ENCODE assay signal across 8 cellular contexts in genomic region chr14:64294672-64295413, GRCh38. TPM values are rescaled to one million over a fixed set of nuclear protein-coding genes. Genes with fewer than 3 reads are reported as not detected.
DNase-seq lines count a peak whose midpoint lies in the region; TF ChIP-seq lines count a peak whose summit lies in the region.

No MANE protein-coding gene starts in this region.

- no peaks in the 10 kb centered on the region for H3F3A ChIP-seq in GM23248 (ENCODE audit: insufficient read depth)

- peak; percentile 13 for DNase-seq in G401 (ENCODE audit: low spot score)
- DNase-seq in GM23248: peak; percentile 63
- peak; percentile 75 for DNase-seq in T-helper 2 cell treated with Interferon-gamma antibody and Interleukin-4, amounts not matched to agents 5 μg/mL and 100 μg/mL, for 36 hours (ENCODE audit: low spot score)
- DNase-seq in ascending aorta (ENCODE audit: low spot score in 2 of 2): peak in 1 of 2 donors; percentile 66
- no peak for DNase-seq in iPS DF 6.9 (ENCODE audit: low read depth, low spot score)
- DNase-seq in putamen (ENCODE audit: low spot score): no peak

- peaks cover 12% of the 10 kb centered on the region for H3K4me1 ChIP-seq in GM23248 (ENCODE audit: insufficient read depth)
- H3K4me1 ChIP-seq in ascending aorta: peaks cover 6 to 11% of the 10 kb centered on the region in 2 donors
- H3K4me1 ChIP-seq in iPS DF 6.9 (ENCODE audit: control insufficient read depth, insufficient read depth, low read length): no peaks in the 10 kb centered on the region

- H2AFZ ChIP-seq in GM23248: peak overlapping the region; percentile 58; the same call in 1 of the 2 replicates

- peaks cover 43% of the 10 kb centered on the region for H3K27me3 Mint-ChIP-seq in T-helper 2 cell treated with Interferon-gamma antibody and Interleukin-4, amounts not matched to agents 5 μg/mL and 100 μg/mL, for 36 hours (ENCODE audit: low read depth)

- intact Hi-C loops in ascending aorta (cut with DNase I): no loop called here

- no peaks in the 10 kb centered on the region for H3K9me3 Mint-ChIP-seq in T-helper 2 cell treated with Interferon-gamma antibody and Interleukin-4, amounts not matched to agents 5 μg/mL and 100 μg/mL, for 36 hours

- H3K9ac ChIP-seq in GM23248: no peak overlapping the region

- H3K27ac Mint-ChIP-seq in T-helper 2 cell treated with Interferon-gamma antibody and Interleukin-4, amounts not matched to agents 5 μg/mL and 100 μg/mL, for 36 hours: no peak overlapping the region

- 3 to 5% methylated on average over 16 to 20 of the region's 20 CpGs for WGBS in GM23248 (ENCODE audit: low coverage in 1 of 2, low lambda C conversion rate in 2 of 2, missing lambda C conversion rate in 2 of 2), 2 experiments
- WGBS in iPS DF 6.9 (ENCODE audit: insufficient coverage, insufficient read length): no CpG with 5 or more reads among the region's 20 CpGs

- H3K4me2 ChIP-seq in GM23248 (ENCODE audit: unreplicated experiment): peak overlapping the region; percentile 75

- no peaks in the 10 kb centered on the region for H3K36me3 ChIP-seq in GM23248 (ENCODE audit: low read depth)
- H3K36me3 ChIP-seq in ascending aorta: no peaks in the 10 kb centered on the region
- no peaks in the 10 kb centered on the region for H3K36me3 ChIP-seq in iPS DF 6.9 (ENCODE audit: control insufficient read depth, insufficient read depth, low read length)

- no peaks in the 10 kb centered on the region for H3K9me2 ChIP-seq in GM23248 (ENCODE audit: insufficient read depth)

- H3K27ac ChIP-seq in GM23248 (no peak overlapping the region), ascending aorta (no peak overlapping the region), iPS DF 6.9 (ENCODE audit: low read length) (no peak overlapping the region), skin epidermis (no peak overlapping the region)

- in situ Hi-C loops in G401 (cut with HindIII; ENCODE audit: low sequenced_read_pairs): no loop called here
- in situ Hi-C loops in GM23248 (cut with MboI): loop anchor here (10.0 kb wide), 1 partner anchor 270 kb away; no protein-coding TSS in a partner anchor

- TF ChIP-seq CTCF in LNCAP (IDR thresholded peaks at IDR 0.05) (peak; percentile 91), ascending aorta (IDR thresholded peaks at IDR 0.05) (peak; percentile 21 to 60 (median 28))

- peak overlapping the region; percentile 79 for H3K4me3 Mint-ChIP-seq in T-helper 2 cell treated with Interferon-gamma antibody and Interleukin-4, amounts not matched to agents 5 μg/mL and 100 μg/mL, for 36 hours

- H3K4me3 ChIP-seq in GM23248: peak overlapping the region; percentile 65
- H3K4me3 ChIP-seq in ascending aorta: peak overlapping the region; percentile 38 to 64
- H3K4me3 ChIP-seq in iPS DF 6.9 (ENCODE audit: low read length): peak overlapping the region; percentile 16; the same call in 1 of the 2 replicates
- H3K4me3 ChIP-seq in skin epidermis: peak overlapping the region; percentile 11 to 36 (median 19)

- H3K4me1 Mint-ChIP-seq in T-helper 2 cell treated with Interferon-gamma antibody and Interleukin-4, amounts not matched to agents 5 μg/mL and 100 μg/mL, for 36 hours (ENCODE audit: low read depth): peaks cover 16% of the 10 kb centered on the region

- no peaks in the 10 kb centered on the region for H3K79me2 ChIP-seq in GM23248 (ENCODE audit: insufficient read depth)

- H3K27me3 ChIP-seq in GM23248 (replicated peaks; ENCODE audit: insufficient read depth) (peaks cover 60% of the 10 kb centered on the region), ascending aorta (peaks cover 10% of the 10 kb centered on the region), iPS DF 6.9 (ENCODE audit: control insufficient read depth, insufficient read depth, low read length) (peaks cover 10% of the 10 kb centered on the region; the same call in 1 of the 2 replicates)

- H3K9me3 ChIP-seq in GM23248 (ENCODE audit: low read depth) (no peaks in the 10 kb centered on the region), ascending aorta (no peaks in the 10 kb centered on the region), iPS DF 6.9 (ENCODE audit: control insufficient read depth, insufficient read depth, low read length) (no peaks in the 10 kb centered on the region)

- no peaks in the 10 kb centered on the region for H3K36me3 Mint-ChIP-seq in T-helper 2 cell treated with Interferon-gamma antibody and Interleukin-4, amounts not matched to agents 5 μg/mL and 100 μg/mL, for 36 hours (ENCODE audit: low read depth)

- H4K20me1 ChIP-seq in GM23248 (ENCODE audit: insufficient read depth): no peaks in the 10 kb centered on the region

RNA-seq across cellular contexts. Expression of gene ESR2, which starts 0.7 kb away (rescaled TPM):
- not detected in 2 replicates for total RNA-seq in G401 (2014; rRNA removed; shearing (Covaris generic))
- total RNA-seq in GM23248 (2014; rRNA removed; shearing (Covaris generic)): not detected in 2 replicates
- polyA plus RNA-seq in GM23248 (2016; fragmentation: Nextera tagmentation; extraction: Ambion mirVana): not detected in 2 replicates
- total RNA-seq in ascending aorta: not detected

Comparison
In these comparisons a context has a peak if more than half of its experiments do, and no peak if none do; other contexts are left out.
1. DNase-seq: peak in G401 (single experiment), GM23248 (single experiment) and T-helper 2 cell treated with Interferon-gamma antibody and Interleukin-4, amounts not matched to agents 5 μg/mL and 100 μg/mL, for 36 hours (single experiment); none in iPS DF 6.9 (single experiment) and putamen (single experiment).
2. Peak in every context shown above with its lines, with median percentiles within 50 percentile points of each other: H3K4me3 ChIP-seq.